In the genomic region with DNA sequence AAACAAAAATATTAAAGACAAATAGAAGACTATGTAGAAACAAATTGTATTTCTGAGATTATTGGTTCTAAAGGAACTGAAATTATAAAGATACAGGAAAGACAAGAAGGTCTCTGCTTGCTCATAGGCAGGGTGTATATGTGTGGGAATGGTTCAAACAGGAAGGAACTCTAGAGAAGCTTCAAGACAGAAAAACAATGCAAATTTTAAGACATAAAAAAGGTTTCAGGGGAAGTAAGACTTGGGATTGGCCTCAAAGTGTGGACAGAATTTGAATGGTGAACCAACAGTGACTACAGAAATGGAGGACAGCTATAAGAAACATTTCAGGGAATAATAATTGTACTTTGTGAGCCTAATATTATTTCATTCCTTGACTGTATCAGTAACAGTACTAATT, we compare ENCODE assay signal across 1 cellular context.
TF ChIP-seq lines count a peak whose summit lies in the region.

No MANE protein-coding gene starts in this region.

TF ChIP-seq in GM12878, 131 proteins besides CTCF, POLR2A, EP300 and RAD21:
- TF ChIP-seq HDAC2 (IDR thresholded peaks at IDR 0.05) (no peak), SRF (IDR thresholded peaks at IDR 0.05; ENCODE audit: low read depth in 2 of 2, low read length in 2 of 2) (no peak), BACH1 (IDR thresholded peaks at IDR 0.05; ENCODE audit: borderline replicate concordance) (no peak), HCFC1 (IDR thresholded peaks at IDR 0.05; ENCODE audit: low read length) (no peak), NR2C1 (IDR thresholded peaks at IDR 0.05) (no peak)
TF ChIP-seq in GM12878: peak in this region for 0.
